ENCODE assay signal across 18 cellular contexts in the genomic region with DNA sequence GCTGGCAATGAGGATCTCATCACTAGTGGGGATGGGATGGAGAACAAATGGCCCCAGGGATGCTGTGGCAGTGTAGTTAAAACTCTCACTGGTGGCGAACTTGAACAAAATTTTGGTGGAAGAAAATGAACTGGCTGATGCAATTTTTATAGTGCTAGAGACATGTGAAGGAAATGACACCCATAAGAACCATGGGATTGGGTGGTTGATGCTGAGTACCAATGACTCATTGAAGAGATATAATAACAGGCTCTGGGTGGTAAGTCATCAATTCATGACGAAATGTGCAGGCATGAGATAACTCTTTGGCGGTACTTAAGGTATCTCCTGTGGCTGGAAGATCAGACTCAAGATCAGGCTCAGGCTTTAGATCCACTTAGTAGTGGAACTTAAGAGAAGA.
DNase-seq lines count a peak whose midpoint lies in the region; ATAC-seq and TF ChIP-seq lines count a peak whose summit lies in the region.
"Had no signal": no experiment of that assay in that cellular context is flagged by ENCODE, and none has a peak within 500 bp of the region (broad histone marks: within the 10 kb centered on the region; RNA-seq: fewer than 3 reads in every experiment).

No MANE protein-coding gene starts in this region.

- H3K27ac ChIP-seq in caudate nucleus (ENCODE audit: low read depth, low read length), result no peak overlapping the region
- H3K27ac ChIP-seq: heart right ventricle, vagina had no signal

- DNase-seq in stimulated activated naive CD8-positive, alpha-beta T cell treated with anti-CD3 and anti-CD28 coated beads, Interleukin-15, amount 100 ng/mL, for 72 hours, result no peak
- no peak for DNase-seq in stimulated activated naive CD8-positive, alpha-beta T cell treated with anti-CD3 and anti-CD28 coated beads, Interleukin-15, Interleukin-2, amounts not matched to agents 100 U/mL and 50 U/mL, for 24 hours
- DNase-seq in SW480 (ENCODE audit: low spot score) (peak; percentile 20), fibroblast of gingiva (ENCODE audit: low read depth) (peak; percentile 14), caudate nucleus (lab: John Stamatoyannopoulos, UW) (no peak), CD14-positive monocyte (ENCODE audit: low spot score) (no peak)
- DNase-seq: ACHN, heart right ventricle, islet precursor cell, NCI-H1092 treated with DMSO at 0.1 percent for 48 hours, T-helper 1 cell had no signal

- peak overlapping the region in 1 of 2 donors; percentile 87 for H3K27ac Mint-ChIP-seq in stimulated activated naive CD8-positive, alpha-beta T cell treated with anti-CD3 and anti-CD28 coated beads, Interleukin-15, amount 100 ng/mL, for 72 hours
- H3K27ac Mint-ChIP-seq in CD14-positive monocyte, result no peak overlapping the region
- H3K27ac Mint-ChIP-seq: activated T-helper 2 cell treated with anti-CD3 and anti-CD28 coated beads, Interferon-gamma antibody, Interleukin-2, Interleukin-4, amounts not matched to agents 10 μg/mL and 5 μg/mL and 100 μg/mL, durations not matched to agents 14 hours and 24 hours and 36 hours; memory B cell had no signal

- no peak for TF ChIP-seq CTCF in CD14-positive monocyte (IDR thresholded peaks at IDR 0.05)

- intact Hi-C loops in CD14-positive monocyte (cut with micrococcal nuclease), result no loop called here

- H3K27me3 Mint-ChIP-seq in stimulated activated naive CD8-positive, alpha-beta T cell treated with anti-CD3 and anti-CD28 coated beads, Interleukin-15, amount 100 ng/mL, for 72 hours, result no peaks in the 10 kb centered on the region
- peaks cover 0 to 2% (median 0%) of the 10 kb centered on the region in 3 donors for H3K27me3 Mint-ChIP-seq in CD14-positive monocyte (ENCODE audit: low read depth in 3 of 3)

- no peak overlapping the region for H3K4me3 Mint-ChIP-seq in stimulated activated naive CD8-positive, alpha-beta T cell treated with anti-CD3 and anti-CD28 coated beads, Interleukin-15, amount 100 ng/mL, for 72 hours
- no peak overlapping the region for H3K4me3 Mint-ChIP-seq in CD14-positive monocyte
- H3K4me3 Mint-ChIP-seq: memory B cell, neural crest cell had no signal

- peaks cover 0 to 11% of the 10 kb centered on the region in 2 donors for H3K9me3 Mint-ChIP-seq in stimulated activated naive CD8-positive, alpha-beta T cell treated with anti-CD3 and anti-CD28 coated beads, Interleukin-15, amount 100 ng/mL, for 72 hours
- H3K9me3 Mint-ChIP-seq in CD14-positive monocyte, result no peaks in the 10 kb centered on the region
- H3K9me3 Mint-ChIP-seq: activated T-helper 2 cell treated with anti-CD3 and anti-CD28 coated beads, Interferon-gamma antibody, Interleukin-2, Interleukin-4, amounts not matched to agents 10 μg/mL and 5 μg/mL and 100 μg/mL, durations not matched to agents 14 hours and 24 hours and 36 hours; memory B cell; neural crest cell had no signal

- H3K36me3 Mint-ChIP-seq in CD14-positive monocyte, result no peaks in the 10 kb centered on the region
- H3K36me3 Mint-ChIP-seq: memory B cell had no signal

- no peaks in the 10 kb centered on the region for H3K4me1 Mint-ChIP-seq in stimulated activated naive CD8-positive, alpha-beta T cell treated with anti-CD3 and anti-CD28 coated beads, Interleukin-15, amount 100 ng/mL, for 72 hours
- H3K4me1 Mint-ChIP-seq in CD14-positive monocyte, result peaks cover 11% of the 10 kb centered on the region
- H3K4me1 Mint-ChIP-seq: memory B cell had no signal

- ATAC-seq in stimulated activated naive CD8-positive, alpha-beta T cell treated with anti-CD3 and anti-CD28 coated beads, Interleukin-15, amount 100 ng/mL, for 72 hours, result peak; percentile 42
- ATAC-seq in stimulated activated naive CD8-positive, alpha-beta T cell treated with anti-CD3 and anti-CD28 coated beads, Interleukin-15, Interleukin-2, amounts not matched to agents 100 U/mL and 50 U/mL, for 24 hours, result no peak
- ATAC-seq in HG02763 (IDR thresholded peaks at IDR 0.05; ENCODE audit: unreplicated experiment), result no peak
- no peak for ATAC-seq in HG02798 (IDR thresholded peaks at IDR 0.05; ENCODE audit: poor library complexity, unreplicated experiment)
- ATAC-seq: activated CD4-positive, CD25-positive, alpha-beta regulatory T cell treated with anti-CD3 and anti-CD28 coated beads, Interleukin-2, amount 50 U/mL, for 24 hours; heart right ventricle had no signal

Comparison
In these comparisons a context has a peak if more than half of its experiments do, and no peak if none do; other contexts are left out.
1. DNase-seq: peak in SW480 (single experiment) and fibroblast of gingiva (single experiment); none in stimulated activated naive CD8-positive, alpha-beta T cell treated with anti-CD3 and anti-CD28 coated beads, Interleukin-15, amount 100 ng/mL, for 72 hours (0 of 2), stimulated activated naive CD8-positive, alpha-beta T cell treated with anti-CD3 and anti-CD28 coated beads, Interleukin-15, Interleukin-2, amounts not matched to agents 100 U/mL and 50 U/mL, for 24 hours (single experiment), caudate nucleus (0 of 61) and CD14-positive monocyte (single experiment).